ENCODE assay signal across 1 cellular context in genomic region chr9:129835128-129835859, GRCh38.
TF ChIP-seq lines count a peak whose summit lies in the region.

Gene C9orf78, minus strand, starts transcription at chr9:129835275. Its CDS starts 54 bp downstream, at chr9:129835221.
Gene USP20, plus strand, starts transcription at chr9:129835458. Its CDS starts 17,098 bp downstream, at chr9:129852556.

TF ChIP-seq in HepG2, 621 proteins besides CTCF, POLR2A, EP300 and RAD21 (continued from another document and continues in another):
- TF ChIP-seq ZNF574 (CRISPR knock-in tag; IDR thresholded peaks at IDR 0.05) (peak; percentile 79), TFAP4 (IDR thresholded peaks at IDR 0.05; ENCODE audit: borderline replicate concordance, low read depth) (peak; percentile 42; the same call in 1 of the 2 replicates), THAP7 (CRISPR knock-in tag; IDR thresholded peaks at IDR 0.05) (no peak), ZFYVE20 (CRISPR knock-in tag; IDR thresholded peaks at IDR 0.05; ENCODE audit: borderline replicate concordance, low read depth) (no peak), THAP9 (CRISPR knock-in tag; IDR thresholded peaks at IDR 0.05; ENCODE audit: borderline replicate concordance) (no peak), ZFP91 (CRISPR knock-in tag; IDR thresholded peaks at IDR 0.05; ENCODE audit: borderline replicate concordance) (peak; percentile 47; the same call in 1 of the 2 replicates), GABPB1 (CRISPR knock-in tag; IDR thresholded peaks at IDR 0.05) (peak; percentile 96), ARID5B (CRISPR knock-in tag; IDR thresholded peaks at IDR 0.05) (0 out of 2 replicates have a peak, but pooled peaks have one; percentile 8), ZBTB3 (CRISPR knock-in tag; IDR thresholded peaks at IDR 0.05; ENCODE audit: borderline replicate concordance, low read depth) (no peak), ZBTB4 (CRISPR knock-in tag; IDR thresholded peaks at IDR 0.05; ENCODE audit: borderline replicate concordance) (no peak), CAMTA2 (CRISPR knock-in tag; IDR thresholded peaks at IDR 0.05; ENCODE audit: borderline replicate concordance) (no peak), ZNF552 (CRISPR knock-in tag; IDR thresholded peaks at IDR 0.05; ENCODE audit: borderline replicate concordance) (no peak), PHB2 (IDR thresholded peaks at IDR 0.05; ENCODE audit: partially characterized antibody) (no peak), ZNF207 (IDR thresholded peaks at IDR 0.05; ENCODE audit: borderline replicate concordance) (no peak), PCBP2 (optimal IDR thresholded peaks at IDR 0.05; ENCODE audit: low read depth, low read length, poor library complexity, severe bottlenecking) (no peak), IKZF5 (CRISPR knock-in tag; IDR thresholded peaks at IDR 0.05) (peak; percentile 27; the same call in 1 of the 2 replicates), ZNF432 (CRISPR knock-in tag; IDR thresholded peaks at IDR 0.05; ENCODE audit: borderline replicate concordance) (no peak), ZBTB2 (CRISPR knock-in tag; IDR thresholded peaks at IDR 0.05; ENCODE audit: low read depth) (no peak), ZNF121 (CRISPR knock-in tag; IDR thresholded peaks at IDR 0.05) (no peak), ATF4 (CRISPR knock-in tag; IDR thresholded peaks at IDR 0.05) (0 out of 4 replicates have a peak, but pooled peaks of 1 of the 2 experiments have one; percentile 17), ZNF609 (CRISPR knock-in tag; IDR thresholded peaks at IDR 0.05; ENCODE audit: borderline replicate concordance) (no peak), ZNF501 (CRISPR knock-in tag; IDR thresholded peaks at IDR 0.05) (peak; percentile 57; the same call in 1 of the 2 replicates), ZNF510 (CRISPR knock-in tag; IDR thresholded peaks at IDR 0.05; ENCODE audit: low read depth) (no peak)
